ENCODE assay signal across 8 cellular contexts in the genomic region with DNA sequence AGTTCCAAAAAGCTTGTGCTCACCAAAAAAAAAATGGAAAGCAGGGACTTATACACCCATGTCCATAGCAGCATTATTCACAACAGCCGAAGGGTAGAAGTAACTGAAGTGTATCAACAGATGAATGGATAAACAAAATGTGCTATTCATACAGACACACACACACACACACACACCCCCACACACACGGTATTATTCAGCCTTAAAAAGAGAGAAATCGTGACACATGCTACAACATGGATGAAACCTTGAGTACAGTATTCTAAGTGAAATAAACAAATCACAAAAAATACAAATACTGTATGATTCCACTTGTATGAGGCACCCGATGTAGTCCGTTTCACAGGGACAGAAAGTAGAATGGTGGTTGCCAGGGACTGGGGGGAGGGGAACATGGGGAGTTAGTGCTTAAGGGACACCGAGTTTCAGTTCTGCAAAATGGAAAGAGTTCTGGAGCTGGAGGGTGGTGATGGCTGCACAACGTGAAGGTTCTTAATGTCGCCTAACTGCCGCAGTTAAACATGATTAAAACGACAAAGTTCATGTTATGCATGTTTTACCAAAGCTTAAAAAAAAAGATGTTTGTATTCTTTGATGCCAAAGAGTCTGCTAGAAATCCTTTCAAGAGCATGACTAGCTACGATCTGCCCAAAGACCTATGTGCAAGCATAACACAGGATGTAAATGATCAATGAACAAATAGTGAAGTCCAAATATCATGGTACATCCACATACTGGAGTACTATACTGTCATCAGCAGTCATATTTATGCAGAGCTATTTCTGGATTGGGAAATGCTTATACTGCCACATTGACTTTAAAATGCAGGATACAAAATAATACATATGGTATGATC. TPM values are rescaled to one million over a fixed set of nuclear protein-coding genes. Genes with fewer than 3 reads are reported as not detected.
DNase-seq lines count a peak whose midpoint lies in the region; ATAC-seq, FAIRE-seq and TF ChIP-seq lines count a peak whose summit lies in the region.

No MANE protein-coding gene starts in this region.

- H3K27ac ChIP-seq in A549 (peak overlapping the region; percentile 99 to 100), tibial artery (peak overlapping the region; percentile 80 to 82)

- no peaks in the 10 kb centered on the region for H3K4me1 Mint-ChIP-seq in effector memory CD8-positive, alpha-beta T cell (ENCODE audit: low read depth in 2 of 2)

- no peak for TF ChIP-seq POLR2A in A549 (IDR thresholded peaks at IDR 0.05; ENCODE audit: low read length)

- H3K9me3 ChIP-seq in A549 (no peaks in the 10 kb centered on the region), tibial artery (no peaks in the 10 kb centered on the region)

- intact Hi-C loops in tibial artery (cut with DNase I; ENCODE audit: low total_unique reads) = loop anchor here (10.0 kb wide), 1 partner anchor 120 kb away; no protein-coding TSS in a partner anchor

- no peak for TF ChIP-seq RAD21 in A549 (conservative IDR thresholded peaks at IDR 0.05 in 1 of 2, IDR thresholded peaks at IDR 0.05 in 1 of 2)

- peaks cover 0 to 8% of the 10 kb centered on the region in 2 donors for H3K27me3 Mint-ChIP-seq in effector memory CD8-positive, alpha-beta T cell

- FAIRE-seq in A549 (lab: Jason Lieb, UNC) = peak; percentile 59
- FAIRE-seq in HTR-8/SVneo (lab: Jason Lieb, UNC) = no peak

- H3K4me3 Mint-ChIP-seq in effector memory CD8-positive, alpha-beta T cell = no peak overlapping the region

- DNase-seq in A549 (ENCODE audit: low read depth in 1 of 2, low spot score in 1 of 2) = peak in 1 of 2 experiments; percentile 55
- DNase-seq in effector memory CD8-positive, alpha-beta T cell = no peak
- no peak for DNase-seq in tibial artery
- no peak for DNase-seq in HTR-8/SVneo (ENCODE audit: insufficient read length, low spot score)
- DNase-seq in GM10266 (ENCODE audit: extremely low spot score) = no peak
- DNase-seq in superior temporal gyrus (ENCODE audit: extremely low spot score) = no peak

- peak overlapping the region; percentile 86 for H3K4me2 ChIP-seq in A549

- POLR2A ChIA-PET in A549 (lab: Yijun Ruan, JAX) = interaction anchor here (0.6 to 3.6 kb wide), 12 partner anchors 12 to 245 kb away, joined by 3 to 12 read pairs (median 5); no protein-coding TSS in a partner anchor

- no peak for ATAC-seq in A549
- peak; percentile 71 for ATAC-seq in GM21423 (IDR thresholded peaks at IDR 0.05; ENCODE audit: unreplicated experiment)
- ATAC-seq in HG03565 (IDR thresholded peaks at IDR 0.05; ENCODE audit: unreplicated experiment) = peak; percentile 77
- peak; percentile 32 for ATAC-seq in effector memory CD8-positive, alpha-beta T cell (replicated peaks)

- CTCF ChIA-PET in A549 (lab: Yijun Ruan, JAX) = interaction anchor here (0.5 to 1.1 kb wide), 5 partner anchors 10 to 1701 kb away, joined by 3 read pairs; no protein-coding TSS in a partner anchor

- no peaks in the 10 kb centered on the region for H3K36me3 ChIP-seq in tibial artery

- 22% methylated on average over 11 of the region's 11 CpGs for WGBS in A549 (ENCODE audit: missing lambda C conversion rate)

- no peaks in the 10 kb centered on the region for H3K27me3 ChIP-seq in tibial artery

- H3K4me1 ChIP-seq in A549 (peaks cover 100% of the 10 kb centered on the region), tibial artery (peaks cover 0 to 100% (median 86%) of the 10 kb centered on the region in 4 donors)

- H3K27ac Mint-ChIP-seq in effector memory CD8-positive, alpha-beta T cell = no peak overlapping the region

- TF ChIP-seq CTCF in A549 (IDR thresholded peaks at IDR 0.05) (no peak), tibial artery (IDR thresholded peaks at IDR 0.05) (no peak), GM10266 (IDR thresholded peaks at IDR 0.05; ENCODE audit: control insufficient read depth, insufficient read depth, low read depth, missing control alignments) (no peak)

- peaks cover 0 to 7% of the 10 kb centered on the region in 2 donors for H3K9me3 Mint-ChIP-seq in effector memory CD8-positive, alpha-beta T cell

- H3K4me3 ChIP-seq in A549 (peak overlapping the region; percentile 19; the same call in 2 of the 3 replicates), tibial artery (no peak overlapping the region)

- no peaks in the 10 kb centered on the region for H3K36me3 Mint-ChIP-seq in effector memory CD8-positive, alpha-beta T cell (ENCODE audit: insufficient read depth)

- no peak for TF ChIP-seq EP300 in A549 (IDR thresholded peaks at IDR 0.05)

TF ChIP-seq in A549, 52 proteins besides CTCF, POLR2A, EP300 and RAD21:
- no peak for TF ChIP-seq ZSCAN20 (CRISPR knock-in tag; IDR thresholded peaks at IDR 0.05)
- peak; percentile 56; the same call in 1 of the 2 replicates for TF ChIP-seq HOXB13 (CRISPR knock-in tag; IDR thresholded peaks at IDR 0.05; ENCODE audit: low read depth)
- peak in 1 of 2 experiments; percentile 13; a peak in 1 of 5 replicates for TF ChIP-seq JUN (IDR thresholded peaks at IDR 0.05)
- no peak for TF ChIP-seq HOXB5 (CRISPR knock-in tag; IDR thresholded peaks at IDR 0.05)
- TF ChIP-seq CEBPB (IDR thresholded peaks at IDR 0.05) = peak in 1 of 2 experiments; percentile 57; a peak in 2 of 4 replicates
- no peak for TF ChIP-seq JUNB (IDR thresholded peaks at IDR 0.05)
- peak; percentile 45; the same call in 1 of the 2 replicates for TF ChIP-seq TP53 (CRISPR knock-in tag; IDR thresholded peaks at IDR 0.05)
- peak; percentile 55; the same call in 1 of the 2 replicates for TF ChIP-seq KDM1A (IDR thresholded peaks at IDR 0.05; ENCODE audit: low read depth)
- TF ChIP-seq POLR2AphosphoS2 (conservative IDR thresholded peaks at IDR 0.05; ENCODE audit: low read length) = peak; percentile 67; the same call in 1 of the 2 replicates
- peak; percentile 78 for TF ChIP-seq HOXA7 (CRISPR knock-in tag; IDR thresholded peaks at IDR 0.05)

RNA-seq across cellular contexts. Expression of a gene that starts 7.2 kb away (rescaled TPM):
- polyA plus RNA-seq in A549 (2011; rRNA removed) (134 and 137 TPM in 2 replicates), A549 (2017; fragmentation: RNase III; extraction: RNeasy Plus Mini Kit Qiagen cat#74134 plus additional on column Dnase treatment) (107 to 122 TPM (median 107 TPM) in 3 replicates)
- polyA plus RNA-seq in A549 (2012; cell fraction: cytosol; rRNA removed) = 80.9 and 113 TPM in 2 replicates
- polyA plus RNA-seq in A549 (2012; cell fraction: nucleus; rRNA removed) = 217 and 283 TPM in 2 replicates
- 438 and 510 TPM in 2 replicates for polyA minus RNA-seq in A549 (2011; rRNA and poly(A)+ RNA removed)

Comparison
In these comparisons a context has a peak if more than half of its experiments do, and no peak if none do; other contexts are left out.
1. ATAC-seq: peak in GM21423 (single experiment), HG03565 (single experiment) and effector memory CD8-positive, alpha-beta T cell (single experiment); none in A549 (0 of 2).